In the genomic region with DNA sequence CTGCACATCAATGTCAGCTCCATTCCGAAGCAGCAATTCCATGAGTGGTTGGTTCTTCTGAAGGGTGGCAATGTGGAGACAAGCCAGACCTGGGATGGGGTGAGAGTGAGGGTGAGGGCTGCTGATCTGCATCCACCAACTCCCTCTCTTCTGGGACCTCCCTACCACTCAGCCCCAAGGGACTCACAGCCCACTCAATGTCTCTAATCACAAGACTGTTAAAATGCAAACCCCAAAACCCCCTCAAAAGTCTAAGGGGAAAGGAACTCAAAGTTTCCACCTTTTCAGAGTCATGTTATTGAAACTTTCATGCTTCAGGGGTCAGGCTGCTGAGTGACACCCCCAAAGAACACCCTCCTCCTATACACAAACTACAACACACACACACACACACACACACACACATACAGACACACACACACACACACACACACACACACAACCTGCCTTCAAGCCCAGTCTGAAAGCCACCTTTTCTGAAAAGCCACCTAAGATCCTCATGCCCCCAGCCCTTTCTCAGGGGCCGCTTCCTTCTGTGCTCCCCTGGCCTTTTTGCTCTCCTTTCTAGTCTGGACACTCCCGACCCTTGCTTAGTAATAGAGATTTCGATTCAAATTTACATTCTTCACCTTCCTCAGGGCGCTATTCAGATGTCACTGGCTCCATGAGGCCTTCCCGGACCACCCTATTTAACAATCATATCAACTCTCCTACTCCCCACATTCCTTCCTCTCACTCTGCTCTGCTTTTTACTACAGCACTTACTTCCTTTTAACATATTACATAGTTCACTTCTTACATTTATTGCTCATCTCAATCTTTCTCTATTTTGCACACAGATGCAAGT, we compare ENCODE assay signal across 19 cellular contexts. TPM values are rescaled to one million over a fixed set of nuclear protein-coding genes. Genes with fewer than 3 reads are reported as not detected.
A peak's percentile ranks its signal among the peaks of the same experiment; 100 is the strongest.
DNase-seq lines count a peak whose midpoint lies in the region; ATAC-seq and TF ChIP-seq lines count a peak whose summit lies in the region.
"Had no signal": no experiment of that assay in that cellular context is flagged by ENCODE, and none has a peak within 500 bp of the region (broad histone marks: within the 10 kb centered on the region; RNA-seq: fewer than 3 reads in every experiment).

No MANE protein-coding gene starts in this region.

- H3K9me3 Mint-ChIP-seq in activated CD4-positive, alpha-beta T cell treated with anti-CD3 and anti-CD28 coated beads, Interleukin-2, amount 10 ng/mL, durations not matched to agents 7 days and 5 days: no peaks in the 10 kb centered on the region
- H3K9me3 Mint-ChIP-seq in activated B cell treated with CpG ODN at 0.5 μM for 24 hours: no peaks in the 10 kb centered on the region
- no peaks in the 10 kb centered on the region for H3K9me3 Mint-ChIP-seq in nephron
- H3K9me3 Mint-ChIP-seq in T-cell: no peaks in the 10 kb centered on the region
- H3K9me3 Mint-ChIP-seq: H9 had no signal

- no peak for DNase-seq in activated CD4-positive, alpha-beta T cell treated with anti-CD3 and anti-CD28 coated beads, Interleukin-2, amount 10 ng/mL, durations not matched to agents 7 days and 5 days
- DNase-seq in activated CD4-positive, alpha-beta T cell treated with anti-CD3 and anti-CD28 coated beads, Interleukin-2, amount 50 U/mL, for 48 hours: no peak
- DNase-seq in GM13976 (ENCODE audit: low spot score) (peak; percentile 75), activated B cell treated with CpG ODN at 0.5 μM for 24 hours (no peak), T-cell (no peak)
- DNase-seq: activated CD4-positive, alpha-beta T cell treated with anti-CD3 and anti-CD28 coated beads, Interleukin-2, amount 50 U/mL, for 1 hour; activated gamma-delta T cell treated with Interleukin-2 at 50 U/mL for 16 hours; caudate nucleus; H9; MV-4-11; NCI-H526 treated with DMSO at 0.1 percent for 48 hours had no signal

- H3K4me1 Mint-ChIP-seq in activated CD4-positive, alpha-beta T cell treated with anti-CD3 and anti-CD28 coated beads, Interleukin-2, amount 10 ng/mL, durations not matched to agents 7 days and 5 days: peaks cover 52% of the 10 kb centered on the region
- peaks cover 77% of the 10 kb centered on the region for H3K4me1 Mint-ChIP-seq in activated B cell treated with CpG ODN at 0.5 μM for 24 hours
- peaks cover 46% of the 10 kb centered on the region for H3K4me1 Mint-ChIP-seq in nephron
- peaks cover 50 to 69% (median 60%) of the 10 kb centered on the region in 3 donors for H3K4me1 Mint-ChIP-seq in T-cell

- H3K27me3 Mint-ChIP-seq in activated CD4-positive, alpha-beta T cell treated with anti-CD3 and anti-CD28 coated beads, Interleukin-2, amount 10 ng/mL, durations not matched to agents 7 days and 5 days: no peaks in the 10 kb centered on the region
- H3K27me3 Mint-ChIP-seq in activated B cell treated with CpG ODN at 0.5 μM for 24 hours (no peaks in the 10 kb centered on the region), nephron (ENCODE audit: low read depth) (peaks cover 5% of the 10 kb centered on the region), T-cell (no peaks in the 10 kb centered on the region)

- peaks cover 10% of the 10 kb centered on the region for H3K36me3 Mint-ChIP-seq in activated CD4-positive, alpha-beta T cell treated with anti-CD3 and anti-CD28 coated beads, Interleukin-2, amount 10 ng/mL, durations not matched to agents 7 days and 5 days (ENCODE audit: low read depth)
- H3K36me3 Mint-ChIP-seq in activated B cell treated with CpG ODN at 0.5 μM for 24 hours (ENCODE audit: low read depth) (peaks cover 83% of the 10 kb centered on the region), nephron (ENCODE audit: low read depth) (peaks cover 9% of the 10 kb centered on the region), T-cell (peaks cover 12% of the 10 kb centered on the region)

- intact Hi-C loops in activated B cell treated with CpG ODN at 0.5 μM for 24 hours (cut with micrococcal nuclease): loop anchor here (5.0 to 10.0 kb wide), 5 partner anchors 546 to 1696 kb away; partner anchors contain the start of genes GTPBP2, LRRC73, POLR1C and SRF

- CTCF ChIA-PET in activated CD4-positive, alpha-beta T cell treated with anti-CD3 and anti-CD28 coated beads, Interleukin-2, amount 10 ng/mL, durations not matched to agents 7 days and 5 days (lab: Charles Lee): interaction anchor here (0.6 to 1.1 kb wide), 2 partner anchors 16 to 260 kb away, joined by 3 to 5 read pairs; no protein-coding TSS in a partner anchor
- CTCF ChIA-PET in activated B cell treated with CpG ODN at 0.5 μM for 24 hours (lab: Charles Lee): no interaction called here
- CTCF ChIA-PET in T-cell (lab: Charles Lee): interaction anchor here in 1 of 2 donors (2.4 kb wide), 1 partner anchor 13 kb away, joined by 6 read pairs; no protein-coding TSS in a partner anchor

- peak; percentile 25 for ATAC-seq in activated B cell treated with CpG ODN at 0.5 μM for 24 hours (ENCODE audit: low read depth)
- no peak for ATAC-seq in HG02623 (IDR thresholded peaks at IDR 0.05; ENCODE audit: unreplicated experiment)
- no peak for ATAC-seq in HG03442 (IDR thresholded peaks at IDR 0.05; ENCODE audit: unreplicated experiment)
- no peak for ATAC-seq in T-cell (replicated peaks in 1 of 4)
- ATAC-seq: A549, left lobe of liver had no signal

- H3K4me3 Mint-ChIP-seq in activated CD4-positive, alpha-beta T cell treated with anti-CD3 and anti-CD28 coated beads, Interleukin-2, amount 10 ng/mL, durations not matched to agents 7 days and 5 days: no peak overlapping the region
- H3K4me3 Mint-ChIP-seq in activated B cell treated with CpG ODN at 0.5 μM for 24 hours (peak overlapping the region; percentile 100), nephron (peak overlapping the region; percentile 2 to 60 (median 57)), T-cell (no peak overlapping the region)
- H3K4me3 Mint-ChIP-seq: H9 had no signal

- in situ Hi-C loops in GM13976 (cut with MboI; ENCODE audit: low sequenced_read_pairs, unreplicated experiment): no loop called here

- H3K27ac Mint-ChIP-seq in activated CD4-positive, alpha-beta T cell treated with anti-CD3 and anti-CD28 coated beads, Interleukin-2, amount 10 ng/mL, durations not matched to agents 7 days and 5 days: peak overlapping the region; percentile 46
- H3K27ac Mint-ChIP-seq in activated B cell treated with CpG ODN at 0.5 μM for 24 hours: peak overlapping the region; percentile 99
- H3K27ac Mint-ChIP-seq in nephron: peak overlapping the region in 2 of 3 experiments; percentile 0 to 13
- peak overlapping the region in 1 of 2 donors; percentile 36 for H3K27ac Mint-ChIP-seq in T-cell
- H3K27ac Mint-ChIP-seq: H9 had no signal

- POLR2A ChIA-PET in activated CD4-positive, alpha-beta T cell treated with anti-CD3 and anti-CD28 coated beads, Interleukin-2, amount 10 ng/mL, durations not matched to agents 7 days and 5 days (lab: Charles Lee): no interaction called here
- POLR2A ChIA-PET in activated B cell treated with CpG ODN at 0.5 μM for 24 hours (lab: Charles Lee): interaction anchor here (1.5 to 13.7 kb wide), 2 partner anchors 15 to 23 kb away, joined by 4 to 549 read pairs; partner anchors contain the start of gene HSP90AB1
- POLR2A ChIA-PET in T-cell (lab: Charles Lee): no interaction called here

- TF ChIP-seq CTCF in GM13976 (IDR thresholded peaks at IDR 0.05; ENCODE audit: borderline replicate concordance, control extremely low read depth, extremely low read depth, insufficient read depth, missing control alignments) (no peak), activated B cell treated with CpG ODN at 0.5 μM for 24 hours (IDR thresholded peaks at IDR 0.05) (no peak), nephron (IDR thresholded peaks at IDR 0.05; ENCODE audit: unreplicated experiment in 3 of 3) (no peak)

RNA-seq across cellular contexts. Expression of gene SLC35B2, which starts 3.3 kb away (rescaled TPM):
- 10 to 100 TPM; 29.5 to 30.1 TPM for total RNA-seq in activated CD4-positive, alpha-beta T cell treated with anti-CD3 and anti-CD28 coated beads, Interleukin-2, amount 10 ng/mL, durations not matched to agents 7 days and 5 days
- 27.0 and 29.1 TPM in 2 replicates for total RNA-seq in activated B cell treated with CpG ODN at 0.5 μM for 24 hours
- 10 to 100 TPM; 14.6 to 21.8 (median 20.3) TPM for total RNA-seq in T-cell

RNA-seq across cellular contexts. Expression of gene NFKBIE, which starts 4.7 kb away (rescaled TPM):
- 10 to 100 TPM; 14.7 to 15.3 TPM for total RNA-seq in activated CD4-positive, alpha-beta T cell treated with anti-CD3 and anti-CD28 coated beads, Interleukin-2, amount 10 ng/mL, durations not matched to agents 7 days and 5 days
- 94.7 and 99.2 TPM in 2 replicates for total RNA-seq in activated B cell treated with CpG ODN at 0.5 μM for 24 hours
- total RNA-seq in T-cell: 10 to 100 TPM in 4 of 5 donors, 1 to 10 TPM in 1; 9.9 to 35.0 (median 13.6) TPM

RNA-seq across cellular contexts. Expression of gene TMEM151B, which starts 9.6 kb away (rescaled TPM):
- total RNA-seq in activated CD4-positive, alpha-beta T cell treated with anti-CD3 and anti-CD28 coated beads, Interleukin-2, amount 10 ng/mL, durations not matched to agents 7 days and 5 days: not detected
- total RNA-seq in activated B cell treated with CpG ODN at 0.5 μM for 24 hours: 0.10 TPM in 1 of 2 replicates, not detected in the other
- under 1 TPM in 3 of 5 donors, not detected in 2; 0.13 to 0.18 (median 0.14) TPM for total RNA-seq in T-cell
- total RNA-seq: left lobe of liver; posterior vena cava; smooth muscle cell; T-helper 2 cell treated with Interferon-gamma antibody and Interleukin-4, amounts not matched to agents 100 ng/mL and 5 ng/mL, for 36 hours had no signal

RNA-seq across cellular contexts. Expression of gene HSP90AB1, which starts 13.8 kb away (rescaled TPM):
- total RNA-seq in activated CD4-positive, alpha-beta T cell treated with anti-CD3 and anti-CD28 coated beads, Interleukin-2, amount 10 ng/mL, durations not matched to agents 7 days and 5 days: 100 to 1,000 TPM; 522 to 571 TPM
- 1,222 and 1,311 TPM in 2 replicates for total RNA-seq in activated B cell treated with CpG ODN at 0.5 μM for 24 hours
- total RNA-seq in T-cell: 100 to 1,000 TPM; 394 to 454 (median 404) TPM

RNA-seq across cellular contexts. Expression of gene SLC29A1, which starts 37.3 kb away (rescaled TPM):
- 10 to 100 TPM; 38.5 to 46.9 TPM for total RNA-seq in activated CD4-positive, alpha-beta T cell treated with anti-CD3 and anti-CD28 coated beads, Interleukin-2, amount 10 ng/mL, durations not matched to agents 7 days and 5 days
- total RNA-seq in activated B cell treated with CpG ODN at 0.5 μM for 24 hours (15.0 and 17.3 TPM in 2 replicates), T-cell (1 to 10 TPM; 1.3 to 8.0 (median 3.4) TPM)

Comparison
In these comparisons a context has a peak if more than half of its experiments do, and no peak if none do; other contexts are left out.
1. H3K4me3 Mint-ChIP-seq: peak in activated B cell treated with CpG ODN at 0.5 μM for 24 hours (single experiment) and nephron (3 of 3); none in activated CD4-positive, alpha-beta T cell treated with anti-CD3 and anti-CD28 coated beads, Interleukin-2, amount 10 ng/mL, durations not matched to agents 7 days and 5 days (single experiment) and T-cell (0 of 3).